In genomic region chr19:42323852-42324654, GRCh38 we compare ENCODE assay signal across 10 cellular contexts. TPM values are rescaled to one million over a fixed set of nuclear protein-coding genes. Genes with fewer than 3 reads are reported as not detected.
DNase-seq lines count a peak whose midpoint lies in the region; ATAC-seq, FAIRE-seq and TF ChIP-seq lines count a peak whose summit lies in the region.
"Had no signal": no experiment of that assay in that cellular context is flagged by ENCODE, and none has a peak within 500 bp of the region (broad histone marks: within the 10 kb centered on the region; RNA-seq: fewer than 3 reads in every experiment).

No MANE protein-coding gene starts in this region.

- H3K27me3 ChIP-seq in NT2/D1 (ENCODE audit: insufficient read depth, insufficient read length) (peaks cover 32% of the 10 kb centered on the region), dorsolateral prefrontal cortex (no peaks in the 10 kb centered on the region), pancreas (peaks cover 0 to 2% (median 0%) of the 10 kb centered on the region in 4 donors)

- H3K36me3 ChIP-seq in NT2/D1 (ENCODE audit: insufficient read depth, insufficient read length, low read length) (no peaks in the 10 kb centered on the region), pancreas (no peaks in the 10 kb centered on the region)
- H3K36me3 ChIP-seq: neutrophil had no signal

- intact Hi-C loops in dorsolateral prefrontal cortex (cut with DNase I), result loop anchor here (1.0 to 10.0 kb wide), 4 partner anchors 10 to 189 kb away; partner anchors contain the start of gene POU2F2 (in 1 of the 2)
- intact Hi-C loops in pancreas (cut with DNase I), result no loop called here

- H3K4me1 ChIP-seq in NT2/D1 (ENCODE audit: insufficient read depth, insufficient read length) (peaks cover 2% of the 10 kb centered on the region), pancreas (peaks cover 0 to 6% (median 3%) of the 10 kb centered on the region in 3 donors)

- TF ChIP-seq CTCF in dorsolateral prefrontal cortex (IDR thresholded peaks at IDR 0.05 in 54 of 56, conservative IDR thresholded peaks at IDR 0.05 in 2 of 56; ENCODE audit: low read depth in 1 of 56, partially characterized antibody in 56 of 56) (peak in 1 of 56 donors; percentile 14), pancreas (IDR thresholded peaks at IDR 0.05) (no peak)

- peak overlapping the region; percentile 56 for H3K9ac ChIP-seq in NT2/D1 (ENCODE audit: insufficient read length, low read depth)

- H3K9me3 ChIP-seq in NT2/D1 (ENCODE audit: insufficient read depth, low read length) (no peaks in the 10 kb centered on the region), pancreas (no peaks in the 10 kb centered on the region)
- H3K9me3 ChIP-seq: neutrophil had no signal

- no peak for FAIRE-seq in pancreas (lab: Jason Lieb, UNC)

- no peak for ATAC-seq in pancreas
- no peak for ATAC-seq in GM18498 (IDR thresholded peaks at IDR 0.05; ENCODE audit: unreplicated experiment)
- ATAC-seq in HG02970 (IDR thresholded peaks at IDR 0.05; ENCODE audit: low FRiP score, unreplicated experiment), result no peak
- no peak for ATAC-seq in HG03439 (IDR thresholded peaks at IDR 0.05; ENCODE audit: unreplicated experiment)

- peak overlapping the region in 21 of 59 donors; percentile 2 to 87 (median 43) for H3K27ac ChIP-seq in dorsolateral prefrontal cortex
- H3K27ac ChIP-seq in pancreas, result no peak overlapping the region
- H3K27ac ChIP-seq: neutrophil had no signal

- 4 to 5% methylated on average over 35 to 92 of the region's 92 CpGs for WGBS in pancreas, 2 donors

- peak overlapping the region; percentile 30 for H3K4me3 ChIP-seq in NT2/D1 (ENCODE audit: insufficient read length, low read depth)
- H3K4me3 ChIP-seq in dorsolateral prefrontal cortex, result peak overlapping the region; percentile 50 to 100 (median 92)
- peak overlapping the region in 2 of 4 donors; percentile 92 to 93 for H3K4me3 ChIP-seq in pancreas

- peak; percentile 26 for DNase-seq in ELR (ENCODE audit: low read depth)
- no peak for DNase-seq in NT2/D1 (ENCODE audit: low read depth, low spot score)
- DNase-seq in dorsolateral prefrontal cortex, result no peak
- DNase-seq in pancreas, result peak in 4 of 6 donors; percentile 22 to 81 (median 62)
- DNase-seq in cerebellar cortex (ENCODE audit: low spot score), result no peak
- DNase-seq: T1000 had no signal

RNA-seq across cellular contexts. Expression of gene MEGF8, which starts 1.4 kb away (rescaled TPM):
- total RNA-seq in dorsolateral prefrontal cortex (100 to 1,000 TPM in 87 of 120 experiments, 10 to 100 TPM in 33; 53.4 to 167 (median 109) TPM), pancreas (10 to 100 TPM in 2 of 6 donors, 1 to 10 TPM in 4; 7.3 to 15.9 (median 9.0) TPM)
- polyA plus RNA-seq in pancreas, result 10 to 100 TPM in 1 of 2 donors, 1 to 10 TPM in 1; 8.8 to 14.4 TPM

RNA-seq across cellular contexts. Expression of gene TMEM145, which starts 10.9 kb away (rescaled TPM):
- total RNA-seq in dorsolateral prefrontal cortex (100 to 1,000 TPM in 4 of 120 experiments, 10 to 100 TPM in 116; 30.7 to 105 (median 68.9) TPM), pancreas (1 to 10 TPM in 2 of 6 donors, under 1 TPM in 4; 0.46 to 1.5 (median 0.94) TPM)
- polyA plus RNA-seq in pancreas, result 1 to 10 TPM; 2.2 to 8.2 TPM

RNA-seq across cellular contexts. Expression of gene PAFAH1B3, which starts 21.6 kb away (rescaled TPM):
- 10 to 100 TPM; 16.2 to 58.0 (median 31.5) TPM for total RNA-seq in dorsolateral prefrontal cortex
- total RNA-seq in pancreas, result 10 to 100 TPM in 4 of 6 donors, 1 to 10 TPM in 2; 6.2 to 19.8 (median 10.2) TPM
- polyA plus RNA-seq in pancreas, result 10 to 100 TPM; 18.2 to 24.3 TPM

RNA-seq across cellular contexts. Expression of gene PRR19, which starts 22.1 kb away (rescaled TPM):
- total RNA-seq in dorsolateral prefrontal cortex (1 to 10 TPM in 112 of 120 experiments, under 1 TPM in 8; 0.46 to 5.4 (median 2.1) TPM), pancreas (under 1 TPM; 0.12 to 0.69 (median 0.34) TPM)
- under 1 TPM; 0.34 to 0.99 TPM for polyA plus RNA-seq in pancreas

RNA-seq across cellular contexts. Expression of gene CIC, which starts 55.0 kb away (rescaled TPM):
- total RNA-seq in dorsolateral prefrontal cortex (100 to 1,000 TPM in 70 of 120 experiments, 10 to 100 TPM in 50; 76.5 to 169 (median 103) TPM), pancreas (10 to 100 TPM; 27.7 to 37.6 (median 32.0) TPM)
- polyA plus RNA-seq in pancreas, result 10 to 100 TPM; 47.1 to 65.0 TPM

Comparison
In these comparisons a context has a peak if more than half of its experiments do, and no peak if none do; other contexts are left out.
1. DNase-seq: peak in ELR (single experiment) and pancreas (4 of 6); none in NT2/D1 (single experiment), dorsolateral prefrontal cortex (0 of 10) and cerebellar cortex (single experiment).
2. RNA of gene TMEM145, which starts 10.9 kb away (total RNA-seq): 30.7 to 105 TPM in dorsolateral prefrontal cortex; 0.46 to 1.5 TPM in pancreas; every median in the first group is over 10 times any median in the second.
3. intact Hi-C loops: an anchor here in dorsolateral prefrontal cortex (1.0 to 10.0 kb wide); none called in pancreas.